ENCODE assay signal across 11 cellular contexts in genomic region chr6:100300221-100300736, GRCh38.
A peak's percentile ranks its signal among the peaks of the same experiment; 100 is the strongest.
DNase-seq lines count a peak whose midpoint lies in the region; ATAC-seq and TF ChIP-seq lines count a peak whose summit lies in the region.
"Had no signal": no experiment of that assay in that cellular context is flagged by ENCODE, and none has a peak within 500 bp of the region (broad histone marks: within the 10 kb centered on the region; RNA-seq: fewer than 3 reads in every experiment).

No MANE protein-coding gene starts in this region.

- peaks cover 3% of the 10 kb centered on the region; the same call in 1 of the 2 replicates for H3K9me3 ChIP-seq in MG63

- TF ChIP-seq CTCF in BJ (IDR thresholded peaks at IDR 0.05; ENCODE audit: insufficient read depth, low read depth, low read length): no peak

- H3K23ac ChIP-seq in mesendoderm (ENCODE audit: low read length): no peak overlapping the region

- peak; percentile 85 for DNase-seq in BJ (ENCODE audit: low read depth)
- peak; percentile 62 for DNase-seq in MG63
- DNase-seq in dedifferentiated amniotic fluid mesenchymal stem cell (ENCODE audit: extremely low spot score): peak; percentile 68
- DNase-seq in mesendoderm: peak; percentile 78
- DNase-seq in middle frontal gyrus (ENCODE audit: extremely low spot score, low spot score): no peak
- no peak for DNase-seq in stimulated activated CD4-positive, alpha-beta T cell treated with anti-CD3 and anti-CD28 coated beads, Interleukin-1b, Interleukin-23, amount 100 ng/mL, for 48 hours
- DNase-seq in stimulated activated naive CD8-positive, alpha-beta T cell treated with anti-CD3 and anti-CD28 coated beads, Interleukin-15, Interleukin-2, amounts not matched to agents 100 U/mL and 50 U/mL, for 24 hours: no peak
- DNase-seq in activated naive CD4-positive, alpha-beta T cell treated with anti-CD3 and anti-CD28 coated beads, Interleukin-2, amount 10 ng/mL, durations not matched to agents 7 days and 5 days: no peak
- DNase-seq: activated T-cell treated with anti-CD3 and anti-CD28 coated beads, Interleukin-2, amount 50 U/mL, for 24 hours; NCI-H1092 treated with DMSO at 0.1 percent for 48 hours had no signal

- H4K5ac ChIP-seq in mesendoderm (ENCODE audit: low read length): no peak overlapping the region

- no peak overlapping the region for H3K18ac ChIP-seq in mesendoderm (ENCODE audit: low read length)

- no CpG with 5 or more reads among the region's 3 CpGs for WGBS in mesendoderm (ENCODE audit: extremely low coverage, insufficient coverage, low lambda C conversion rate)

- no peak overlapping the region for H3K27ac ChIP-seq in mesendoderm (ENCODE audit: low read depth, low read length)

- H3K36me3 Mint-ChIP-seq in activated naive CD4-positive, alpha-beta T cell treated with anti-CD3 and anti-CD28 coated beads, Interleukin-2, amount 10 ng/mL, durations not matched to agents 7 days and 5 days: no peaks in the 10 kb centered on the region

- no peak overlapping the region for H2BK15ac ChIP-seq in mesendoderm (replicated peaks; ENCODE audit: low read depth)

- no peaks in the 10 kb centered on the region for H3K27me3 ChIP-seq in BJ (ENCODE audit: control insufficient read depth, insufficient read depth, low read length)
- H3K27me3 ChIP-seq in MG63: no peaks in the 10 kb centered on the region
- H3K27me3 ChIP-seq in mesendoderm (ENCODE audit: insufficient read depth, low read length, poor library complexity): no peaks in the 10 kb centered on the region

- no peaks in the 10 kb centered on the region for H3K4me1 Mint-ChIP-seq in activated naive CD4-positive, alpha-beta T cell treated with anti-CD3 and anti-CD28 coated beads, Interleukin-2, amount 10 ng/mL, durations not matched to agents 7 days and 5 days

- POLR2A ChIA-PET in BJ (lab: Charles Lee): no interaction called here

- H2BK5ac ChIP-seq in mesendoderm (ENCODE audit: low read length): no peak overlapping the region

- no peak overlapping the region for H2BK120ac ChIP-seq in mesendoderm (ENCODE audit: low read depth, low read length)

- no peaks in the 10 kb centered on the region for H3K36me3 ChIP-seq in BJ (ENCODE audit: control insufficient read depth, insufficient read depth, low read length)
- no peaks in the 10 kb centered on the region for H3K36me3 ChIP-seq in MG63
- H3K36me3 ChIP-seq in mesendoderm (ENCODE audit: control insufficient read depth, insufficient read depth, low read length): no peaks in the 10 kb centered on the region

- no peaks in the 10 kb centered on the region for H3K79me2 ChIP-seq in mesendoderm (ENCODE audit: control insufficient read depth, insufficient read depth, low read length)

- no peak overlapping the region for H3K4me3 Mint-ChIP-seq in activated naive CD4-positive, alpha-beta T cell treated with anti-CD3 and anti-CD28 coated beads, Interleukin-2, amount 10 ng/mL, durations not matched to agents 7 days and 5 days
- H3K4me3 Mint-ChIP-seq: activated T-cell treated with anti-CD3 and anti-CD28 coated beads, Interleukin-2, amount 50 U/mL, for 24 hours; T-helper 2 cell treated with Interferon-gamma antibody and Interleukin-4, amounts not matched to agents 5 μg/mL and 100 μg/mL, for 36 hours had no signal

- CTCF ChIA-PET in BJ (lab: Yijun Ruan, JAX): no interaction called here
- CTCF ChIA-PET in activated naive CD4-positive, alpha-beta T cell treated with anti-CD3 and anti-CD28 coated beads, Interleukin-2, amount 10 ng/mL, durations not matched to agents 7 days and 5 days (lab: Charles Lee): no interaction called here

- no peak overlapping the region for H3K4ac ChIP-seq in mesendoderm (ENCODE audit: low read depth, low read length)

- no peak for ATAC-seq in stimulated activated naive CD8-positive, alpha-beta T cell treated with anti-CD3 and anti-CD28 coated beads, Interleukin-15, Interleukin-2, amounts not matched to agents 100 U/mL and 50 U/mL, for 24 hours

- no peak overlapping the region for H3K9ac ChIP-seq in mesendoderm (ENCODE audit: low read length)

- H3K27me3 Mint-ChIP-seq in activated naive CD4-positive, alpha-beta T cell treated with anti-CD3 and anti-CD28 coated beads, Interleukin-2, amount 10 ng/mL, durations not matched to agents 7 days and 5 days: no peaks in the 10 kb centered on the region
- H3K27me3 Mint-ChIP-seq: activated T-cell treated with anti-CD3 and anti-CD28 coated beads, Interleukin-2, amount 50 U/mL, for 24 hours had no signal

- no peak overlapping the region for H3K4me3 ChIP-seq in BJ (ENCODE audit: low read depth, low read length)
- H3K4me3 ChIP-seq in MG63: no peak overlapping the region
- H3K4me3 ChIP-seq in mesendoderm (ENCODE audit: low read length): no peak overlapping the region

- no peak overlapping the region for H3K4me2 ChIP-seq in mesendoderm (ENCODE audit: low read length)

- no peak overlapping the region for H3K56ac ChIP-seq in mesendoderm (ENCODE audit: low read length)

- no peak overlapping the region for H3K27ac Mint-ChIP-seq in activated naive CD4-positive, alpha-beta T cell treated with anti-CD3 and anti-CD28 coated beads, Interleukin-2, amount 10 ng/mL, durations not matched to agents 7 days and 5 days
- H3K27ac Mint-ChIP-seq: activated T-cell treated with anti-CD3 and anti-CD28 coated beads, Interleukin-2, amount 50 U/mL, for 24 hours; T-helper 2 cell treated with Interferon-gamma antibody and Interleukin-4, amounts not matched to agents 5 μg/mL and 100 μg/mL, for 36 hours had no signal

- H4K8ac ChIP-seq in mesendoderm (ENCODE audit: low read depth, low read length): no peak overlapping the region

- H3K9me3 Mint-ChIP-seq in activated naive CD4-positive, alpha-beta T cell treated with anti-CD3 and anti-CD28 coated beads, Interleukin-2, amount 10 ng/mL, durations not matched to agents 7 days and 5 days: no peaks in the 10 kb centered on the region
- H3K9me3 Mint-ChIP-seq: activated T-cell treated with anti-CD3 and anti-CD28 coated beads, Interleukin-2, amount 50 U/mL, for 24 hours; T-helper 2 cell treated with Interferon-gamma antibody and Interleukin-4, amounts not matched to agents 5 μg/mL and 100 μg/mL, for 36 hours had no signal

- H3K4me1 ChIP-seq in mesendoderm (ENCODE audit: control insufficient read depth, low read depth, low read length): peaks cover 4% of the 10 kb centered on the region

- no peak overlapping the region for H2AK5ac ChIP-seq in mesendoderm (ENCODE audit: low read length)

- H3K79me1 ChIP-seq in mesendoderm (ENCODE audit: low read length): no peaks in the 10 kb centered on the region

Comparison
In these comparisons a context has a peak if more than half of its experiments do, and no peak if none do; other contexts are left out.
1. DNase-seq: peak in BJ (single experiment), MG63 (single experiment), dedifferentiated amniotic fluid mesenchymal stem cell (single experiment) and mesendoderm (single experiment); none in middle frontal gyrus (single experiment), stimulated activated CD4-positive, alpha-beta T cell treated with anti-CD3 and anti-CD28 coated beads, Interleukin-1b, Interleukin-23, amount 100 ng/mL, for 48 hours (single experiment), stimulated activated naive CD8-positive, alpha-beta T cell treated with anti-CD3 and anti-CD28 coated beads, Interleukin-15, Interleukin-2, amounts not matched to agents 100 U/mL and 50 U/mL, for 24 hours (single experiment) and activated naive CD4-positive, alpha-beta T cell treated with anti-CD3 and anti-CD28 coated beads, Interleukin-2, amount 10 ng/mL, durations not matched to agents 7 days and 5 days (single experiment).